ENCODE assay signal across 31 cellular contexts in the genomic region with DNA sequence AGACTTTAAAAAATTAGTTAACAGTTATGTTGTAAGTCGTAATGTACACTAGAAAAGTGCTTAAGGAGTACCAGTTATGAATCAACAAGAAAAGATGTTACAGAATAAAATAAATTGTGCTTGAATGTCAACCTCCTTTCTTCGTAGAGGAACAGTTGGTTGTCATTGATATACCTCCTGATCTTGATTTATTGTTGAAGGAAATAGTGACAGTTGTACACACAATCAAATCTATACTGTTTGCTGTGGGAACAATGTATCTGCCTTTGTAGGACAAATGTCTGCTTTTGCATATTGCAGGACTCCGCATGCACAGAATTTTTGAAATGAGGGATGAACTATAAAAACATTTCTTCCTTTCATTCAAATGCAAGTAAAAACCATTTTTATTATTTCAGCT.
"Had no signal": no experiment of that assay in that cellular context is flagged by ENCODE, and none has a peak within 500 bp of the region (broad histone marks: within the 10 kb centered on the region; RNA-seq: fewer than 3 reads in every experiment).

No MANE protein-coding gene starts in this region.

- H3K4me3 Mint-ChIP-seq: natural killer cell; nephron; neural progenitor cell; stimulated activated memory B cell treated with anti-CD40 and anti-IgM and Interleukin-4, amounts not matched to agents 10 μg/mL and 1 μg/mL and 100 μg/mL, for 72 hours; stimulated activated naive CD8-positive, alpha-beta T cell treated with anti-CD3 and anti-CD28 coated beads, Interleukin-15, amount 100 ng/mL, for 72 hours had no signal

- H3K9me3 ChIP-seq: ovary, psoas muscle, spleen, thoracic aorta, thyroid gland, tibial nerve, upper lobe of left lung, vagina had no signal

- H2AFZ ChIP-seq: neural progenitor cell, parathyroid adenoma had no signal

- H3K27ac Mint-ChIP-seq: natural killer cell; nephron; neural progenitor cell; progenitor cell of endocrine pancreas; stimulated activated memory B cell treated with anti-CD40 and anti-IgM and Interleukin-4, amounts not matched to agents 10 μg/mL and 1 μg/mL and 100 μg/mL, for 72 hours; stimulated activated naive CD8-positive, alpha-beta T cell treated with anti-CD3 and anti-CD28 coated beads, Interleukin-15, amount 100 ng/mL, for 72 hours had no signal

- FAIRE-seq: urothelium cell line had no signal

- DNase-seq: natural killer cell; occipital lobe; ovary; posterior cingulate gyrus; psoas muscle; right cardiac atrium; spleen; stimulated activated CD4-positive, alpha-beta T cell treated with anti-CD3 and anti-CD28 coated beads, Interleukin-12 subunit alpha, Interleukin-12 subunit beta, amount 100 ng/mL, for 4 hours; stimulated activated CD4-positive, alpha-beta T cell treated with anti-CD3 and anti-CD28 coated beads, Interleukin-1b, Interleukin-23, amount 100 ng/mL, for 48 hours; stimulated activated CD4-positive, alpha-beta T cell treated with anti-CD3 and anti-CD28 coated beads, Interleukin-4, amount 100 ng/mL, for 1 hour; stimulated activated CD4-positive, alpha-beta T cell treated with anti-CD3 and anti-CD28 coated beads, Interleukin-4, amount 100 ng/mL, for 4 hours; stimulated activated CD8-positive, alpha-beta memory T cell treated with anti-CD3 and anti-CD28 coated beads, Interleukin-4, amount 100 ng/mL, for 48 hours; stimulated activated naive CD4-positive, alpha-beta T cell; stimulated activated naive CD8-positive, alpha-beta T cell treated with anti-CD3 and anti-CD28 coated beads, Interleukin-15, amount 100 ng/mL, for 72 hours; stimulated activated naive CD8-positive, alpha-beta T cell treated with anti-CD3 and anti-CD28 coated beads, Interleukin-15, Interleukin-2, amounts not matched to agents 100 U/mL and 50 U/mL, for 24 hours; substantia nigra; thyroid gland; trophoblast cell; upper lobe of left lung had no signal

- H3K27ac ChIP-seq: neural progenitor cell, ovary, parathyroid adenoma, psoas muscle, spleen, thoracic aorta, thyroid gland, tibial nerve, upper lobe of left lung, vagina had no signal

- H3K27me3 ChIP-seq: neural progenitor cell, ovary, spleen, thyroid gland, tibial nerve, upper lobe of left lung, vagina had no signal

- H3K9me3 Mint-ChIP-seq: natural killer cell; nephron; neural progenitor cell; stimulated activated memory B cell treated with anti-CD40 and anti-IgM and Interleukin-4, amounts not matched to agents 10 μg/mL and 1 μg/mL and 100 μg/mL, for 72 hours had no signal

- H3K4me2 ChIP-seq: neural progenitor cell, smooth muscle cell had no signal

- H3K4me1 ChIP-seq: neural progenitor cell, parathyroid adenoma, thyroid gland, upper lobe of left lung had no signal

- H3K36me3 ChIP-seq: neural progenitor cell, ovary, thoracic aorta, thyroid gland, tibial nerve, upper lobe of left lung, vagina had no signal

- H3K9ac ChIP-seq: neural progenitor cell, parathyroid adenoma had no signal

- H3K4me1 Mint-ChIP-seq: nephron, neural progenitor cell had no signal

- H3K4me3 ChIP-seq: neural progenitor cell, ovary, psoas muscle, skin epidermis, smooth muscle cell, spleen, thoracic aorta, thyroid gland, tibial nerve, upper lobe of left lung, vagina had no signal

- ATAC-seq: natural killer cell; psoas muscle; right cardiac atrium; sciatic nerve; stimulated activated memory B cell treated with anti-CD40 and anti-IgM and Interleukin-4, amounts not matched to agents 10 μg/mL and 1 μg/mL and 100 μg/mL, for 72 hours; stimulated activated naive CD8-positive, alpha-beta T cell treated with anti-CD3 and anti-CD28 coated beads, Interleukin-15, amount 100 ng/mL, for 72 hours; stimulated activated naive CD8-positive, alpha-beta T cell treated with anti-CD3 and anti-CD28 coated beads, Interleukin-15, Interleukin-2, amounts not matched to agents 100 U/mL and 50 U/mL, for 24 hours had no signal

- H3K27me3 Mint-ChIP-seq: stimulated activated memory B cell treated with anti-CD40 and anti-IgM and Interleukin-4, amounts not matched to agents 10 μg/mL and 1 μg/mL and 100 μg/mL, for 72 hours; stimulated activated naive CD8-positive, alpha-beta T cell treated with anti-CD3 and anti-CD28 coated beads, Interleukin-15, amount 100 ng/mL, for 72 hours had no signal

- H3K36me3 Mint-ChIP-seq: natural killer cell had no signal
